21 cellular contexts compared by ENCODE assay signal in the genomic region with DNA sequence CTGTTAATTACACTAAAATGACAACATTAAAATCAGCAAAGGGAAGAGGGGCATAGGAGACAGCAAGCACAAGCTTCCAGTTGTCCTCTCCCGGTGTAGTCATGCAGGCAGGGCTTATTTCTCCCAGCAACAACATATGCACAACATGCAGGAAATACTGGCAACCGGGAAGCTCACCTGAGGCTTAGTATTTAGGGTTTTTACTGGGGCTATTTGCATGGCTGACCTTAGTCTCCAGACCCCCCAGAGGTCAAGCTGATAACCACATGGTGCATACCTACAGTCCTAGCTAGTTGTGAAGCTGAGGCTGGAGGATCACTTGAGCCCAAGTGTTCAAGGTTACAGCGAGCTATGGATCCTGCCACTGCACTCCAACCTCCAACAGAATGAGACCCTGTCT. TPM values are rescaled to one million over a fixed set of nuclear protein-coding genes. Genes with fewer than 3 reads are reported as not detected.
A peak's percentile ranks its signal among the peaks of the same experiment; 100 is the strongest.
DNase-seq lines count a peak whose midpoint lies in the region; ATAC-seq and TF ChIP-seq lines count a peak whose summit lies in the region.
"Had no signal": no experiment of that assay in that cellular context is flagged by ENCODE, and none has a peak within 500 bp of the region (broad histone marks: within the 10 kb centered on the region; RNA-seq: fewer than 3 reads in every experiment).

No MANE protein-coding gene starts in this region.

- H3K4me3 ChIP-seq in H7 (ENCODE audit: insufficient read depth, low read depth, low read length) (no peak overlapping the region), iPS DF 6.9 (ENCODE audit: low read length) (no peak overlapping the region), lower lobe of right lung (no peak overlapping the region)
- H3K4me3 ChIP-seq: A549, Peyer's patch, SJSA1 had no signal

- peaks cover 41% of the 10 kb centered on the region for H3K4me1 Mint-ChIP-seq in WTC11

- 0 out of 2 replicates have a peak overlapping the region, but pooled peaks have one; percentile 10 for H3K4me3 Mint-ChIP-seq in WTC11
- H3K4me3 Mint-ChIP-seq: CD4-positive, alpha-beta T cell; T-helper 17 cell had no signal

- H3K27ac Mint-ChIP-seq in WTC11 = peak overlapping the region; percentile 66
- H3K27ac Mint-ChIP-seq: CD4-positive, alpha-beta T cell; IgD-negative memory B cell had no signal

- H3K36me3 ChIP-seq in H7 (replicated peaks; ENCODE audit: control insufficient read depth, insufficient read depth, low read length) (no peaks in the 10 kb centered on the region), iPS DF 6.9 (ENCODE audit: control insufficient read depth, insufficient read depth, low read length) (no peaks in the 10 kb centered on the region), lower lobe of right lung (no peaks in the 10 kb centered on the region)
- H3K36me3 ChIP-seq: Peyer's patch, SJSA1 had no signal

- no peaks in the 10 kb centered on the region for H3K36me3 Mint-ChIP-seq in WTC11

- CTCF ChIA-PET in WTC11 (lab: Charles Lee) = interaction anchor here (0.6 to 1.3 kb wide), 3 partner anchors 151 to 336 kb away, joined by 3 to 6 read pairs (median 5); no protein-coding TSS in a partner anchor

- no CpG with 5 or more reads among the region's 3 CpGs for WGBS in iPS DF 6.9 (ENCODE audit: insufficient coverage, insufficient read length)

- intact Hi-C loops in lower lobe of right lung (cut with DNase I) = no loop called here

- H3K27ac ChIP-seq in iPS DF 6.9 (ENCODE audit: low read length) (no peak overlapping the region), lower lobe of right lung (no peak overlapping the region)
- H3K27ac ChIP-seq: A549, Peyer's patch, SJSA1 had no signal

- no peaks in the 10 kb centered on the region for H3K9me3 ChIP-seq in iPS DF 6.9 (ENCODE audit: control insufficient read depth, insufficient read depth, low read length)
- H3K9me3 ChIP-seq in lower lobe of right lung = no peaks in the 10 kb centered on the region
- H3K9me3 ChIP-seq: A549, Caco-2, Peyer's patch, SJSA1 had no signal

- no peak for TF ChIP-seq CTCF in WTC11 (IDR thresholded peaks at IDR 0.05)
- no peak for TF ChIP-seq CTCF in lower lobe of right lung (IDR thresholded peaks at IDR 0.05)

- no peaks in the 10 kb centered on the region for H3K9me3 Mint-ChIP-seq in WTC11
- H3K9me3 Mint-ChIP-seq: CD4-positive, alpha-beta T cell; IgD-negative memory B cell had no signal

- POLR2A ChIA-PET in WTC11 (lab: Charles Lee) = no interaction called here

- ATAC-seq in WTC11 (peak; percentile 99), lower lobe of right lung (no peak), HG03442 (IDR thresholded peaks at IDR 0.05; ENCODE audit: unreplicated experiment) (no peak)
- ATAC-seq: HCT116, T-helper 17 cell had no signal

- H3K27me3 ChIP-seq in H7 (ENCODE audit: control insufficient read depth, insufficient read depth, low read length) (no peaks in the 10 kb centered on the region), iPS DF 6.9 (ENCODE audit: control insufficient read depth, insufficient read depth, low read length) (no peaks in the 10 kb centered on the region), lower lobe of right lung (ENCODE audit: low read depth) (no peaks in the 10 kb centered on the region)
- H3K27me3 ChIP-seq: Peyer's patch, SJSA1 had no signal

- peaks cover 3% of the 10 kb centered on the region; the same call in 1 of the 2 replicates for H3K4me1 ChIP-seq in iPS DF 6.9 (ENCODE audit: control insufficient read depth, insufficient read depth, low read length)
- H3K4me1 ChIP-seq in lower lobe of right lung = peaks cover 18% of the 10 kb centered on the region
- H3K4me1 ChIP-seq: Peyer's patch had no signal

- DNase-seq in ELF-1 (ENCODE audit: low read depth, low spot score) = peak; percentile 76
- DNase-seq in H7 = peak; percentile 36
- DNase-seq in WTC11 (ENCODE audit: low spot score) = peak; percentile 51
- DNase-seq in iPS DF 6.9 (ENCODE audit: low read depth, low spot score) = peak; percentile 31
- DNase-seq in lower lobe of right lung = no peak
- no peak for DNase-seq in NCI-H226
- no peak for DNase-seq in 8988T
- DNase-seq: Caco-2; CD4-positive, alpha-beta T cell; MM.1S; NCI-H1105; NCI-H1694; NCI-H2081 treated with DMSO at 0.1 percent for 48 hours; NCI-H510A treated with DMSO at 0.1 percent for 48 hours; Peyer's patch; T-helper 17 cell had no signal

- no peaks in the 10 kb centered on the region for H3K27me3 Mint-ChIP-seq in WTC11 (ENCODE audit: low read depth)
- H3K27me3 Mint-ChIP-seq: CD4-positive, alpha-beta T cell; IgD-negative memory B cell; T-helper 17 cell had no signal

TF ChIP-seq in WTC11, 78 proteins besides CTCF, POLR2A, EP300 and RAD21:
- TF ChIP-seq NFATC4 (CRISPR knock-in tag; IDR thresholded peaks at IDR 0.05) = no peak
- TF ChIP-seq, protein P1, sequence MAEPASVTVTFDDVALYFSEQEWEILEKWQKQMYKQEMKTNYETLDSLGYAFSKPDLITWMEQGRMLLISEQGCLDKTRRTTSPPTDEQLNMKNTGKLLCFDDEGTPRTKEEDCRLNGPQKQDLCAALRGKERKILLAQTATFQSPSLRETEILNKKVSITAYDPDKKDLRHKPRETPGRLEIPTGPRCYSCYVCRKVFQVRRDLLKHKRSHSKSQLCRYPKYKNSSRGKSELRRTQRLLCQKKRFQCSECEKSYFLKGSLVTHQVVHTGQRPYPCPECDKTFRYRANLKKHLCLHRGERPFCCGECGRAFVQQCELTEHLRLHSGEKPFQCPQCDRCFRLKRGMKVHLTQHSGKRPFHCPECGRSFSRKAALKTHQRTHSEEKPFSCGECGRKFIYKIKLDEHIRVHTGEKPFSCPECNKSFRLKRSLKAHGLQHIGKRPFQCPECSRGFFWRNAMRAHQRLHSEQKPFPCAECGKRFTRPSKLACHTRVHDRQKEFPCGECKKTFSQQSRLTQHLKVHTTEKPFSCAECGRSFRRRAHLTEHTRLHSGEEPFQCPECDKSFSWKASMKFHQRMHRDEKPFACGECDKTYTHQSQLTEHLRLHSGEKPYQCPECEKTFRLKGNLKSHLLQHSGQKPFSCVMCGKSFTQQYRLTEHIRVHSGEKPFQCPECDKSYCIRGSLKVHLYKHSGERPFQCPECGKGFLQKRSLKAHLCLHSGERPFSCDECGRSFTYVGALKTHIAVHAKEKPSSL (CRISPR knock-in tag; conservative IDR thresholded peaks at IDR 0.05) = no peak
- no peak for TF ChIP-seq ZBTB21 (CRISPR knock-in tag; IDR thresholded peaks at IDR 0.05; ENCODE audit: borderline replicate concordance)
- TF ChIP-seq NR2C2 (CRISPR knock-in tag; IDR thresholded peaks at IDR 0.05) = no peak
- TF ChIP-seq FOXK1 (CRISPR knock-in tag; IDR thresholded peaks at IDR 0.05) = 0 out of 2 replicates have a peak, but pooled peaks have one; percentile 15
- TF ChIP-seq, protein P2, sequence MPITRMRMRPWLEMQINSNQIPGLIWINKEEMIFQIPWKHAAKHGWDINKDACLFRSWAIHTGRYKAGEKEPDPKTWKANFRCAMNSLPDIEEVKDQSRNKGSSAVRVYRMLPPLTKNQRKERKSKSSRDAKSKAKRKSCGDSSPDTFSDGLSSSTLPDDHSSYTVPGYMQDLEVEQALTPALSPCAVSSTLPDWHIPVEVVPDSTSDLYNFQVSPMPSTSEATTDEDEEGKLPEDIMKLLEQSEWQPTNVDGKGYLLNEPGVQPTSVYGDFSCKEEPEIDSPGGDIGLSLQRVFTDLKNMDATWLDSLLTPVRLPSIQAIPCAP (CRISPR knock-in tag; IDR thresholded peaks at IDR 0.05) = no peak
- TF ChIP-seq TEAD1 (CRISPR knock-in tag; IDR thresholded peaks at IDR 0.05) = 0 out of 2 replicates have a peak, but pooled peaks have one; percentile 19

RNA-seq across cellular contexts. Expression of a gene that starts 12.8 kb away (rescaled TPM):
- total RNA-seq in H7 (2014; rRNA removed; shearing (Covaris generic)) = 108 and 180 TPM in 2 replicates
- total RNA-seq in WTC11 (2021) (158 to 180 TPM (median 161 TPM) in 3 replicates), lower lobe of right lung (100.0 TPM)

RNA-seq across cellular contexts. Expression of a gene that starts 42.6 kb away (rescaled TPM):
- total RNA-seq in H7 (2014; rRNA removed; shearing (Covaris generic)) = 16.1 and 24.5 TPM in 2 replicates
- total RNA-seq in WTC11 (2021) (18.5 to 23.2 TPM (median 21.2 TPM) in 3 replicates), lower lobe of right lung (50.9 TPM)

Comparison
In these comparisons a context has a peak if more than half of its experiments do, and no peak if none do; other contexts are left out.
1. DNase-seq: peak in ELF-1 (single experiment), H7 (single experiment), WTC11 (single experiment) and iPS DF 6.9 (single experiment); none in lower lobe of right lung (single experiment), NCI-H226 (single experiment) and 8988T (single experiment).